1 cellular context compared by ENCODE assay signal in genomic region chr10:964988-965417, GRCh38.
TF ChIP-seq lines count a peak whose summit lies in the region.

No MANE protein-coding gene starts in this region.

TF ChIP-seq in HepG2, 621 proteins besides CTCF, POLR2A, EP300 and RAD21 (continued from another document):
- 0 out of 2 replicates have a peak, but pooled peaks have one; percentile 17 for TF ChIP-seq ESRRA (CRISPR knock-in tag; IDR thresholded peaks at IDR 0.05; ENCODE audit: low read depth)
- no peak for TF ChIP-seq ZNF615 (CRISPR knock-in tag; IDR thresholded peaks at IDR 0.05; ENCODE audit: borderline replicate concordance)
- TF ChIP-seq, protein P1, sequence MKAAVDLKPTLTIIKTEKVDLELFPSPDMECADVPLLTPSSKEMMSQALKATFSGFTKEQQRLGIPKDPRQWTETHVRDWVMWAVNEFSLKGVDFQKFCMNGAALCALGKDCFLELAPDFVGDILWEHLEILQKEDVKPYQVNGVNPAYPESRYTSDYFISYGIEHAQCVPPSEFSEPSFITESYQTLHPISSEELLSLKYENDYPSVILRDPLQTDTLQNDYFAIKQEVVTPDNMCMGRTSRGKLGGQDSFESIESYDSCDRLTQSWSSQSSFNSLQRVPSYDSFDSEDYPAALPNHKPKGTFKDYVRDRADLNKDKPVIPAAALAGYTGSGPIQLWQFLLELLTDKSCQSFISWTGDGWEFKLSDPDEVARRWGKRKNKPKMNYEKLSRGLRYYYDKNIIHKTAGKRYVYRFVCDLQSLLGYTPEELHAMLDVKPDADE (CRISPR knock-in tag; IDR thresholded peaks at IDR 0.05), result no peak
- TF ChIP-seq ZFY (CRISPR knock-in tag; IDR thresholded peaks at IDR 0.05), result 0 out of 2 replicates have a peak, but pooled peaks have one; percentile 24
- TF ChIP-seq, protein P2, sequence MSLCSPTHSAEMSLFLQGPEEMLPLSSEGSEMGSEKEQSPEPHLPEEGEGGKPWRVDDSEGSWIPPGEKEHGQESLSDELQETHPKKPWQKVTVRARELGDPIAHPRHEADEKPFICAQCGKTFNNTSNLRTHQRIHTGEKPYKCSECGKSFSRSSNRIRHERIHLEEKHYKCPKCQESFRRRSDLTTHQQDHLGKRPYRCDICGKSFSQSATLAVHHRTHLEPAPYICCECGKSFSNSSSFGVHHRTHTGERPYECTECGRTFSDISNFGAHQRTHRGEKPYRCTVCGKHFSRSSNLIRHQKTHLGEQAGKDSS (CRISPR knock-in tag; IDR thresholded peaks at IDR 0.05; ENCODE audit: borderline replicate concordance, low read depth), result 0 out of 2 replicates have a peak, but pooled peaks have one; percentile 51
